ENCODE assay signal across 13 cellular contexts in the genomic region with DNA sequence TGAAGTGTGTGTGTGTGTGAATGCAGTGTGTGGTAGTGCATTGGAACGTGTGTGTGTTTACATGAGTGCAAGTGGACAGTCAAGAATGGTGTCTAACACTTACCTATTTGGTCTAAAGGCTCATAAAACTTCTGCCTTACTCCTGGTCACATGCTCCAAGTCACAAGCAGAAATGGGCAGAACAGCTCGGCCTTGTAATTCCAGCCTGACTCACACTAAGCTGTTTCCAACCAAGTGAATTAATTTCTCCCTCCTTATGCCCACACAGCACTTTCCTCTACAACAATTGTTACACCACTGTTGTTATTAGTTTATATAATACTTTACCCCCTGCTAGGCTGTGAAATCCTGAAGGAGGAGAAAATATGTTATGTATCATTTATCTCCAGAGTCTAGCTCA. TPM values are rescaled to one million over a fixed set of nuclear protein-coding genes. Genes with fewer than 3 reads are reported as not detected.
DNase-seq lines count a peak whose midpoint lies in the region; ATAC-seq, FAIRE-seq and TF ChIP-seq lines count a peak whose summit lies in the region.
"Had no signal": no experiment of that assay in that cellular context is flagged by ENCODE, and none has a peak within 500 bp of the region (broad histone marks: within the 10 kb centered on the region; RNA-seq: fewer than 3 reads in every experiment).

No MANE protein-coding gene starts in this region.

- FAIRE-seq in endothelial cell of umbilical vein (lab: Jason Lieb, UNC): no peak

- ATAC-seq in heart left ventricle (peak in 1 of 4 donors; percentile 28), left ventricle myocardium superior (no peak), GM21576 (IDR thresholded peaks at IDR 0.05; ENCODE audit: unreplicated experiment) (no peak)

- H3K4me3 ChIP-seq in heart left ventricle (no peak overlapping the region), endothelial cell of umbilical vein (replicated peaks in 1 of 3; ENCODE audit: insufficient read depth in 1 of 3, low read depth in 1 of 3, low read length in 3 of 3) (no peak overlapping the region), muscle layer of colon (ENCODE audit: low read depth in 1 of 2, low read length in 2 of 2) (no peak overlapping the region)
- H3K4me3 ChIP-seq: lung, spleen had no signal

- peaks cover 0 to 63% (median 30%) of the 10 kb centered on the region in 12 donors for H3K4me1 ChIP-seq in heart left ventricle
- H3K4me1 ChIP-seq in endothelial cell of umbilical vein (ENCODE audit: control insufficient read depth, extremely low read depth, insufficient read depth, low read length): peaks cover 64% of the 10 kb centered on the region
- peaks cover 79% of the 10 kb centered on the region for H3K4me1 ChIP-seq in muscle layer of colon (ENCODE audit: insufficient read depth, low read length)
- H3K4me1 ChIP-seq: spleen had no signal

- H2AFZ ChIP-seq in endothelial cell of umbilical vein (ENCODE audit: low read depth, low read length): no peak overlapping the region

- BruUV-seq in endothelial cell of umbilical vein (replicated peaks; lab: Mats Ljungman, UMichigan): no TSS peak

- CTCF ChIA-PET in endothelial cell of umbilical vein (lab: Charles Lee): interaction anchor here (0.6 to 3.3 kb wide), 10 partner anchors 9 to 124 kb away, joined by 3 to 20 read pairs (median 5); a partner anchor contains a TSS

- H3K36me3 ChIP-seq in heart left ventricle (no peaks in the 10 kb centered on the region), endothelial cell of umbilical vein (ENCODE audit: control insufficient read depth in 2 of 2, extremely low read depth in 1 of 2, insufficient read depth in 2 of 2, low read length in 2 of 2) (no peaks in the 10 kb centered on the region), muscle layer of colon (ENCODE audit: insufficient read depth, low read length) (no peaks in the 10 kb centered on the region)
- H3K36me3 ChIP-seq: spleen had no signal

- dilution Hi-C loops in endothelial cell of umbilical vein (cut with MboI; ENCODE audit: extremely low pct_ligation_motif_present, low sequenced_read_pairs): no loop called here

- H3K9ac ChIP-seq in endothelial cell of umbilical vein (replicated peaks; ENCODE audit: extremely low read depth, insufficient read depth, low read length) (no peak overlapping the region), muscle layer of colon (ENCODE audit: low read length) (no peak overlapping the region)

- H3K9me1 ChIP-seq in endothelial cell of umbilical vein (replicated peaks; ENCODE audit: control insufficient read depth, extremely low read depth, insufficient read depth, low read length): no peaks in the 10 kb centered on the region

- WGBS in heart left ventricle, 4 donors: 67 to 82% (median 76%) methylated on average over 2 of the region's 2 CpGs

- DNase-seq in heart left ventricle (no peak), left ventricle myocardium superior (no peak), endothelial cell of umbilical vein (ENCODE audit: low read depth, low spot score) (peak; percentile 69), mesenteric fat pad (ENCODE audit: low spot score) (no peak), HT-29 (ENCODE audit: low spot score) (no peak)
- DNase-seq in activated naive CD4-positive, alpha-beta T cell treated with Interleukin-2 at 50 U/mL for 16 hours: no peak
- DNase-seq: GF-D8, NCI-H774, spleen, SW 1271 had no signal

- H3K27me3 ChIP-seq in heart left ventricle: no peaks in the 10 kb centered on the region
- no peaks in the 10 kb centered on the region for H3K27me3 ChIP-seq in endothelial cell of umbilical vein (ENCODE audit: control insufficient read depth in 2 of 2, insufficient read depth in 2 of 2, low read length in 2 of 2)
- H3K27me3 ChIP-seq in muscle layer of colon (ENCODE audit: control insufficient read depth in 1 of 2, insufficient read depth in 2 of 2, low read length in 2 of 2): no peaks in the 10 kb centered on the region
- H3K27me3 ChIP-seq: spleen had no signal

- TF ChIP-seq POLR2A in heart left ventricle (IDR thresholded peaks at IDR 0.05) (no peak), endothelial cell of umbilical vein (IDR thresholded peaks at IDR 0.05; ENCODE audit: low read depth, low read length) (no peak)

- peaks cover 18% of the 10 kb centered on the region for H3K79me2 ChIP-seq in endothelial cell of umbilical vein (ENCODE audit: control insufficient read depth, insufficient read depth, low read length)

- peak overlapping the region; percentile 78 for H3K4me2 ChIP-seq in endothelial cell of umbilical vein (ENCODE audit: insufficient read depth, low read length)

- H3K9me3 ChIP-seq in heart left ventricle (no peaks in the 10 kb centered on the region), endothelial cell of umbilical vein (replicated peaks; ENCODE audit: control insufficient read depth, insufficient read depth, low read length) (no peaks in the 10 kb centered on the region), muscle layer of colon (ENCODE audit: low read length) (no peaks in the 10 kb centered on the region)

- intact Hi-C loops in heart left ventricle (cut with DNase I) (loop anchor here in 1 of 10 donors (5.0 kb wide), 1 partner anchor 44 kb away; a partner anchor contains a TSS), left ventricle myocardium superior (cut with micrococcal nuclease) (loop anchor here (5.0 kb wide), 1 partner anchor 44 kb away; a partner anchor contains a TSS), endothelial cell of umbilical vein (cut with micrococcal nuclease) (loop anchor here (1.0 kb wide), 1 partner anchor 15 kb away; no protein-coding TSS in a partner anchor)

- H3K27ac ChIP-seq in heart left ventricle (peak overlapping the region in 8 of 12 donors; percentile 11 to 82 (median 17)), endothelial cell of umbilical vein (ENCODE audit: insufficient read depth, low read depth, low read length) (peak overlapping the region; percentile 25), muscle layer of colon (ENCODE audit: low read depth, low read length) (peak overlapping the region; percentile 71)
- H3K27ac ChIP-seq: spleen had no signal

- TF ChIP-seq CTCF in heart left ventricle (IDR thresholded peaks at IDR 0.05) (no peak), endothelial cell of umbilical vein (IDR thresholded peaks at IDR 0.05; ENCODE audit: extremely low read depth in 1 of 2, insufficient read depth in 1 of 2, low read depth in 1 of 2, low read length in 2 of 2) (no peak)

- H4K20me1 ChIP-seq in endothelial cell of umbilical vein (replicated peaks; ENCODE audit: control insufficient read depth, extremely low read depth, insufficient read depth, low read length): no peaks in the 10 kb centered on the region

- POLR2A ChIA-PET in endothelial cell of umbilical vein (lab: Charles Lee): interaction anchor here (0.8 kb wide), 1 partner anchor 15 kb away, joined by 3 read pairs; no protein-coding TSS in a partner anchor

TF ChIP-seq in endothelial cell of umbilical vein, 7 proteins besides CTCF, POLR2A, EP300 and RAD21:
- TF ChIP-seq GATA2 (IDR thresholded peaks at IDR 0.05; ENCODE audit: insufficient read depth, insufficient read length, low read depth, low read length) (no peak), FOS (IDR thresholded peaks at IDR 0.05; ENCODE audit: borderline replicate concordance, insufficient read depth, low read length) (no peak), MYC (IDR thresholded peaks at IDR 0.05; ENCODE audit: low read depth, low read length) (no peak), EZH2 (IDR thresholded peaks at IDR 0.05; ENCODE audit: borderline replicate concordance, low read depth, low read length, severe bottlenecking) (no peak), POLR2AphosphoS5 (IDR thresholded peaks at IDR 0.05; ENCODE audit: insufficient read depth, low read depth, low read length) (no peak), JUN (IDR thresholded peaks at IDR 0.05; ENCODE audit: borderline replicate concordance, insufficient read depth, insufficient read length, low read depth) (no peak)
- TF ChIP-seq, protein P1, sequence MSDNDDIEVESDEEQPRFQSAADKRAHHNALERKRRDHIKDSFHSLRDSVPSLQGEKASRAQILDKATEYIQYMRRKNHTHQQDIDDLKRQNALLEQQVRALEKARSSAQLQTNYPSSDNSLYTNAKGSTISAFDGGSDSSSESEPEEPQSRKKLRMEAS (IDR thresholded peaks at IDR 0.05; ENCODE audit: insufficient read depth, insufficient read length): no peak
TF ChIP-seq in endothelial cell of umbilical vein: peak in this region for 0.

RNA-seq across cellular contexts. Expression of a gene that starts 43.8 kb away (rescaled TPM):
- total RNA-seq in heart left ventricle (10 to 100 TPM; 16.4 to 55.3 (median 25.9) TPM), left ventricle myocardium superior (26.1 TPM), endothelial cell of umbilical vein (22.7 and 30.8 TPM in 2 replicates), mesenteric fat pad (187 TPM)
- polyA plus RNA-seq in heart left ventricle (1 to 10 TPM; 5.0 to 7.4 TPM), endothelial cell of umbilical vein (20.0 and 27.8 TPM in 2 replicates)
- 14.9 and 15.1 TPM in 2 replicates for polyA plus RNA-seq in endothelial cell of umbilical vein (2011; cell fraction: cytosol; rRNA removed)
- 39.0 and 44.2 TPM in 2 replicates for polyA plus RNA-seq in endothelial cell of umbilical vein (2011; cell fraction: nucleus; rRNA removed)
- 22.3 and 27.9 TPM in 2 replicates for polyA plus RNA-seq in endothelial cell of umbilical vein (2012)
- polyA minus RNA-seq in endothelial cell of umbilical vein: 124 and 127 TPM in 2 replicates
- polyA minus RNA-seq in endothelial cell of umbilical vein (2011; cell fraction: cytosol; rRNA and poly(A)+ RNA removed): 1.1 TPM
- polyA minus RNA-seq in endothelial cell of umbilical vein (2011; cell fraction: nucleus; rRNA and poly(A)+ RNA removed): 63.0 and 94.2 TPM in 2 replicates
- total RNA-seq in HT-29 (2014; rRNA removed; shearing (Covaris generic)): 0.05 and 0.91 TPM in 2 replicates

Comparison
In these comparisons a context has a peak if more than half of its experiments do, and no peak if none do; other contexts are left out.
1. H3K27ac ChIP-seq: peak in every context shown above with its lines; median percentile 71 in muscle layer of colon; 25 in endothelial cell of umbilical vein; 17 in heart left ventricle.